Comparison of ENCODE assay signal across 12 cellular contexts in genomic region chr4:157075401-157075800, GRCh38. TPM values are rescaled to one million over a fixed set of nuclear protein-coding genes. Genes with fewer than 3 reads are reported as not detected.
DNase-seq lines count a peak whose midpoint lies in the region; ATAC-seq and TF ChIP-seq lines count a peak whose summit lies in the region.
"Had no signal": no experiment of that assay in that cellular context is flagged by ENCODE, and none has a peak within 500 bp of the region (broad histone marks: within the 10 kb centered on the region; RNA-seq: fewer than 3 reads in every experiment).

No MANE protein-coding gene starts in this region.

- H3K9me3 ChIP-seq in HAP-1 (no peaks in the 10 kb centered on the region), iPS-20b (ENCODE audit: insufficient read depth, low read depth, low read length) (no peaks in the 10 kb centered on the region), sigmoid colon (no peaks in the 10 kb centered on the region)
- H3K9me3 ChIP-seq: Caco-2, tibial nerve had no signal

- no peak for TF ChIP-seq POLR2A in sigmoid colon (IDR thresholded peaks at IDR 0.05)

- DNase-seq in HAP-1 (ENCODE audit: low spot score in 2 of 2) (no peak), brain microvascular endothelial cell (no peak), sigmoid colon (no peak), NK-92 (lab: John Stamatoyannopoulos, UW; ENCODE audit: unreplicated experiment) (no peak), COR-L47 (lab: John Stamatoyannopoulos, UW) (no peak)
- DNase-seq: Caco-2, GOT3, NCI-H2081 treated with DMSO at 0.1 percent for 48 hours had no signal

- in situ Hi-C loops in HAP-1 (cut with MboI; ENCODE audit: low sequenced_read_pairs) = no loop called here
- in situ Hi-C loops in brain microvascular endothelial cell (cut with HindIII; ENCODE audit: low pct_ligation_motif_present, low sequenced_read_pairs) = no loop called here

- ATAC-seq in GM19023 (IDR thresholded peaks at IDR 0.05; ENCODE audit: unreplicated experiment) = no peak
- no peak for ATAC-seq in GM18868 (IDR thresholded peaks at IDR 0.05; ENCODE audit: unreplicated experiment)

- no peak for TF ChIP-seq EP300 in sigmoid colon (IDR thresholded peaks at IDR 0.05)

- H3K4me1 ChIP-seq in HAP-1 (peaks cover 7% of the 10 kb centered on the region; the same call in 1 of the 2 replicates), iPS-20b (ENCODE audit: insufficient read depth, low read length) (peaks cover 6% of the 10 kb centered on the region; the same call in 1 of the 2 replicates), sigmoid colon (peaks cover 0 to 5% (median 0%) of the 10 kb centered on the region in 4 donors)
- H3K4me1 ChIP-seq: Caco-2 had no signal

- 63 to 79% methylated on average over 2 of the region's 2 CpGs for WGBS in sigmoid colon, 2 donors

- intact Hi-C loops in sigmoid colon (cut with DNase I) = no loop called here

- no peak for TF ChIP-seq CTCF in brain microvascular endothelial cell (IDR thresholded peaks at IDR 0.05; ENCODE audit: low read depth, low read length, missing control alignments)
- no peak for TF ChIP-seq CTCF in sigmoid colon (IDR thresholded peaks at IDR 0.05)

- peaks cover 2% of the 10 kb centered on the region; the same call in 1 of the 2 replicates for H3K36me3 ChIP-seq in HAP-1 (replicated peaks)
- H3K36me3 ChIP-seq in brain microvascular endothelial cell (replicated peaks) = no peaks in the 10 kb centered on the region
- no peaks in the 10 kb centered on the region for H3K36me3 ChIP-seq in iPS-20b (ENCODE audit: insufficient read depth, low read depth, low read length)
- no peaks in the 10 kb centered on the region for H3K36me3 ChIP-seq in sigmoid colon
- H3K36me3 ChIP-seq: tibial nerve had no signal

- no peak overlapping the region for H3K27ac ChIP-seq in brain microvascular endothelial cell
- no peak overlapping the region for H3K27ac ChIP-seq in iPS-20b (ENCODE audit: low read length)
- H3K27ac ChIP-seq in sigmoid colon = no peak overlapping the region
- H3K27ac ChIP-seq: tibial nerve had no signal

- H3K4me3 ChIP-seq in HAP-1 = peak overlapping the region; percentile 54
- peak overlapping the region; percentile 82 for H3K4me3 ChIP-seq in brain microvascular endothelial cell (ENCODE audit: low read depth, low read length)
- peak overlapping the region; percentile 87 for H3K4me3 ChIP-seq in iPS-20b (ENCODE audit: low read length)
- peak overlapping the region; percentile 71 to 89 (median 75) for H3K4me3 ChIP-seq in sigmoid colon

- H3K27me3 ChIP-seq in HAP-1 (ENCODE audit: low read depth) (no peaks in the 10 kb centered on the region), brain microvascular endothelial cell (replicated peaks) (no peaks in the 10 kb centered on the region), iPS-20b (ENCODE audit: insufficient read depth, low read length) (peaks cover 39% of the 10 kb centered on the region), sigmoid colon (no peaks in the 10 kb centered on the region)

- H3K9ac ChIP-seq in iPS-20b (ENCODE audit: low read depth, low read length) = peak overlapping the region; percentile 39; the same call in 1 of the 2 replicates

RNA-seq across cellular contexts. Expression of gene GLRB, which starts 0.5 kb away (rescaled TPM):
- total RNA-seq in sigmoid colon = 10 to 100 TPM in 1 of 4 donors, 1 to 10 TPM in 3; 3.2 to 14.5 (median 7.3) TPM
- polyA plus RNA-seq in sigmoid colon = 1 to 10 TPM in 1 of 3 donors, under 1 TPM in 1, not detected in 1; under 0.01 to 1.1 TPM
- total RNA-seq: Caco-2 had no signal
